In the genomic region with DNA sequence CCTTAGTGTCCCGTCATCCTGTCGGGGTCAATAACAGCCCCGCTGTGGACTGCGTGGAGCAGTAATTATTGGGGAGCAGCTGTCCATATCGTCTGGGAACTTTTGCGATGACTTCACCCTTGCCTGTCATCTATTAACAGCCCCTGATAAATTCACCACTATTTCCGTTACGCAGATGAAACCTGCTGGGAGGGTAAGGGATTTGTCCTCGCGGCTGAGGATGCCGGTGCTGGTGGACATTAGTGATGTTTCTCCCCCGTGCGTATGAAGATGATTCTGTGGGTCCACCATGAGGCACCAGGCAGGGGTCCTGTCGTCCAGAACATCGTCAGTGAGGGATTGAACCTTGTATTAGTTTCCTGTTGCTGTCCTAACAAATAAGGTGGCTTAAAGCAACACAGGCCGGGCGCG, we compare ENCODE assay signal across 8 cellular contexts. TPM values are rescaled to one million over a fixed set of nuclear protein-coding genes. Genes with fewer than 3 reads are reported as not detected.
DNase-seq lines count a peak whose midpoint lies in the region; ATAC-seq, FAIRE-seq and TF ChIP-seq lines count a peak whose summit lies in the region.

No MANE protein-coding gene starts in this region.

- no peak for ATAC-seq in psoas muscle
- no peak for ATAC-seq in HG02798 (IDR thresholded peaks at IDR 0.05; ENCODE audit: poor library complexity, unreplicated experiment)

- H3K9me3 ChIP-seq in esophagus (ENCODE audit: control insufficient read depth in 2 of 2, insufficient read depth in 1 of 2, low read depth in 1 of 2, low read length in 1 of 2) = no peaks in the 10 kb centered on the region
- no peaks in the 10 kb centered on the region for H3K9me3 ChIP-seq in psoas muscle

- TF ChIP-seq CTCF in psoas muscle (IDR thresholded peaks at IDR 0.05) = no peak
- TF ChIP-seq CTCF in D721Med (IDR thresholded peaks at IDR 0.05; ENCODE audit: insufficient read depth, missing control alignments) = no peak

- H3K27me3 ChIP-seq in esophagus (ENCODE audit: control insufficient read depth in 1 of 2, insufficient read depth in 2 of 2, low read length in 2 of 2) (no peaks in the 10 kb centered on the region), psoas muscle (ENCODE audit: insufficient read depth in 3 of 3, low read length in 2 of 3) (no peaks in the 10 kb centered on the region)

- no peak for FAIRE-seq in D721Med (lab: Jason Lieb, UNC)

- H3K4me3 ChIP-seq in esophagus (ENCODE audit: low read depth in 1 of 2, low read length in 2 of 2) (peak overlapping the region; percentile 73 to 78), psoas muscle (peak overlapping the region; percentile 96)

- H3K4me1 ChIP-seq in esophagus (ENCODE audit: control insufficient read depth in 2 of 2, insufficient read depth in 2 of 2, low read length in 1 of 2) = peaks cover 5 to 6% of the 10 kb centered on the region in 2 donors
- H3K4me1 ChIP-seq in psoas muscle = no peaks in the 10 kb centered on the region

- no peaks in the 10 kb centered on the region for H3K36me3 ChIP-seq in esophagus (ENCODE audit: control insufficient read depth in 2 of 2, insufficient read depth in 2 of 2, low read length in 1 of 2)
- H3K36me3 ChIP-seq in psoas muscle (ENCODE audit: insufficient read depth in 1 of 2, low read depth in 1 of 2) = no peaks in the 10 kb centered on the region

- DNase-seq in EH (ENCODE audit: low read depth) = peak; percentile 11
- no peak for DNase-seq in psoas muscle
- DNase-seq in CD1c-positive myeloid dendritic cell (ENCODE audit: extremely low spot score) = no peak
- DNase-seq in NCI-H2029 treated with DMSO at 0.1 percent for 48 hours (lab: John Stamatoyannopoulos, UW) = no peak
- DNase-seq in D721Med (ENCODE audit: insufficient read length, low spot score) = no peak

- 56 to 60% methylated on average over 18 of the region's 18 CpGs for WGBS in esophagus, 2 donors
- WGBS in psoas muscle, 3 donors = 44 to 51% (median 48%) methylated on average over 18 of the region's 18 CpGs

- H3K27ac ChIP-seq in esophagus (ENCODE audit: low read depth in 2 of 2, low read length in 1 of 2) = peak overlapping the region; percentile 95 to 98
- peak overlapping the region; percentile 91 for H3K27ac ChIP-seq in psoas muscle

- intact Hi-C loops in psoas muscle (cut with DNase I) = no loop called here

TF ChIP-seq in PFSK-1, 5 proteins besides CTCF, POLR2A, EP300 and RAD21:
- TF ChIP-seq SIN3A (IDR thresholded peaks at IDR 0.05; ENCODE audit: borderline replicate concordance, insufficient read depth, low read length) = peak; percentile 17; the same call in 1 of the 2 replicates
- TF ChIP-seq, protein P1, sequence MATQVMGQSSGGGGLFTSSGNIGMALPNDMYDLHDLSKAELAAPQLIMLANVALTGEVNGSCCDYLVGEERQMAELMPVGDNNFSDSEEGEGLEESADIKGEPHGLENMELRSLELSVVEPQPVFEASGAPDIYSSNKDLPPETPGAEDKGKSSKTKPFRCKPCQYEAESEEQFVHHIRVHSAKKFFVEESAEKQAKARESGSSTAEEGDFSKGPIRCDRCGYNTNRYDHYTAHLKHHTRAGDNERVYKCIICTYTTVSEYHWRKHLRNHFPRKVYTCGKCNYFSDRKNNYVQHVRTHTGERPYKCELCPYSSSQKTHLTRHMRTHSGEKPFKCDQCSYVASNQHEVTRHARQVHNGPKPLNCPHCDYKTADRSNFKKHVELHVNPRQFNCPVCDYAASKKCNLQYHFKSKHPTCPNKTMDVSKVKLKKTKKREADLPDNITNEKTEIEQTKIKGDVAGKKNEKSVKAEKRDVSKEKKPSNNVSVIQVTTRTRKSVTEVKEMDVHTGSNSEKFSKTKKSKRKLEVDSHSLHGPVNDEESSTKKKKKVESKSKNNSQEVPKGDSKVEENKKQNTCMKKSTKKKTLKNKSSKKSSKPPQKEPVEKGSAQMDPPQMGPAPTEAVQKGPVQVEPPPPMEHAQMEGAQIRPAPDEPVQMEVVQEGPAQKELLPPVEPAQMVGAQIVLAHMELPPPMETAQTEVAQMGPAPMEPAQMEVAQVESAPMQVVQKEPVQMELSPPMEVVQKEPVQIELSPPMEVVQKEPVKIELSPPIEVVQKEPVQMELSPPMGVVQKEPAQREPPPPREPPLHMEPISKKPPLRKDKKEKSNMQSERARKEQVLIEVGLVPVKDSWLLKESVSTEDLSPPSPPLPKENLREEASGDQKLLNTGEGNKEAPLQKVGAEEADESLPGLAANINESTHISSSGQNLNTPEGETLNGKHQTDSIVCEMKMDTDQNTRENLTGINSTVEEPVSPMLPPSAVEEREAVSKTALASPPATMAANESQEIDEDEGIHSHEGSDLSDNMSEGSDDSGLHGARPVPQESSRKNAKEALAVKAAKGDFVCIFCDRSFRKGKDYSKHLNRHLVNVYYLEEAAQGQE (IDR thresholded peaks at IDR 0.05; ENCODE audit: insufficient read depth in 1 of 2, low read depth in 2 of 2, low read length in 2 of 2) = no peak

RNA-seq across cellular contexts. Expression of a gene that starts 1.0 kb away (rescaled TPM):
- 83.7 TPM for polyA plus RNA-seq in PFSK-1 (2012; ENCODE audit: insufficient read length, low read depth)
- polyA plus RNA-seq in esophagus = 10 to 100 TPM; 23.9 to 30.9 TPM
- total RNA-seq in psoas muscle = 10 to 100 TPM; 14.1 to 15.7 (median 15.4) TPM
- polyA plus RNA-seq in psoas muscle = 10 to 100 TPM; 26.5 to 39.4 (median 35.5) TPM

RNA-seq across cellular contexts. Expression of a gene that starts 26.1 kb away (rescaled TPM):
- not detected for polyA plus RNA-seq in PFSK-1 (2012; ENCODE audit: insufficient read length, low read depth)
- polyA plus RNA-seq in esophagus = 100 to 1,000 TPM; 109 to 281 TPM
- under 1 TPM in 1 of 4 donors, not detected in 3; 0.20 TPM for total RNA-seq in psoas muscle
- polyA plus RNA-seq in psoas muscle = under 1 TPM in 2 of 3 donors, not detected in 1; 0.07 to 0.13 TPM

RNA-seq across cellular contexts. Expression of a gene that starts 27.7 kb away (rescaled TPM):
- polyA plus RNA-seq in PFSK-1 (2012; ENCODE audit: insufficient read length, low read depth) = 50.5 TPM
- 10 to 100 TPM; 12.9 to 20.2 TPM for polyA plus RNA-seq in esophagus
- 10 to 100 TPM; 33.0 to 55.5 (median 40.3) TPM for total RNA-seq in psoas muscle
- polyA plus RNA-seq in psoas muscle = 10 to 100 TPM; 21.2 to 65.2 (median 24.7) TPM

RNA-seq across cellular contexts. Expression of a gene that starts 53.9 kb away (rescaled TPM):
- polyA plus RNA-seq in PFSK-1 (2012; ENCODE audit: insufficient read length, low read depth) = 2.2 TPM
- polyA plus RNA-seq in esophagus (1 to 10 TPM in 1 of 2 donors, under 1 TPM in 1; 0.77 to 1.1 TPM), psoas muscle (under 1 TPM in 1 of 3 donors, not detected in 2; 0.62 TPM)
- total RNA-seq in psoas muscle = not detected

Comparison
In these comparisons a context has a peak if more than half of its experiments do, and no peak if none do; other contexts are left out.
1. RNA of a gene that starts 26.1 kb away (polyA plus RNA-seq): 109 to 281 TPM in esophagus; 0.07 to 0.13 TPM in psoas muscle; every median in the first group is over 10 times any median in the second.